9 cellular contexts compared by ENCODE assay signal in the genomic region with DNA sequence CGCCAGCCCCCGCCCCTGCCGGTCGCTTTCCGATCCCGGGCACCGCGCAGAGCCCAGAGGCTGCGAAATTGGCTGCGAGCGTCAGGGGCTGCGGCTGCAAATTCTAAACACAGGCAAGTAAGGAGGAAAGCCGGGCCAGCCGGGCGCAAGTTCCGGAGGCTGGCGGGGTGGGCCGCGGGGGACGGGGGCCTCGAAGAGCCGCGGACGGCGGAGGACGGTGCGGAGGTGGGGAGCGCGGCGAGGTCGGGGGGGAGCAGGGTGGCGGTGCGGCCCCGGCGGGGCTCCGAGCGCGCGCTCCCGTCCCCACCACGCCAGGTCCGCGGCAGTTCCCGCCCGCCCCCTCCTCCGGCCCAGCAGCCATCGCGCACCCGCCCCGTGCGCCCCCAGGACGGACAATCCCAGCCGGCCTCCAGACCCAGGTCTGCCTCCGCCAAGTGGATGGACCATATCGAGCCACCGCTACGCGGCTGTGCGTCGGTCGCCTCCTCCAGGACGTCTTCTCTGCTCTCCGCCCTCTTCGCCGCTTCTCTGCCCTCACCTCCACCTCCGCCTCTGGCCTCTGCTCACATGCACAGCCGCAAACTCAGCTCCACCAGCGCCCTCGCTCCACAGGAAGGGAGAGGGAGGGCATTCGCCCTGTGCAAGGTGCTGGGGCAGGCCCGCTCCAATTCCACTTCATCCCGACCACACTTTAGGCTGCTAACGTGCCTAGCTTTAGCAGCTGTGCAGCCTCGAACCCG. TPM values are rescaled to one million over a fixed set of nuclear protein-coding genes. Genes with fewer than 3 reads are reported as not detected.
A peak's percentile ranks its signal among the peaks of the same experiment; 100 is the strongest.
DNase-seq lines count a peak whose midpoint lies in the region; ATAC-seq and TF ChIP-seq lines count a peak whose summit lies in the region.
"Had no signal": no experiment of that assay in that cellular context is flagged by ENCODE, and none has a peak within 500 bp of the region (broad histone marks: within the 10 kb centered on the region; RNA-seq: fewer than 3 reads in every experiment).

No MANE protein-coding gene starts in this region.

- ATAC-seq in CD4-positive, alpha-beta T cell (ENCODE audit: poor library complexity): peak; percentile 39
- ATAC-seq in natural killer cell (peak in 2 of 3 donors; percentile 36 to 51), aorta (ENCODE audit: low FRiP score) (no peak)

- in situ Hi-C loops in transverse colon (cut with MboI; ENCODE audit: low pct_ligation_motif_present in 1 of 4, low pct_unique_long_range_greater_than_20kb in 1 of 4, low sequenced_read_pairs in 3 of 4): no loop called here

- H3K27ac ChIP-seq in CD4-positive, alpha-beta T cell (ENCODE audit: low read depth, low read length): no peak overlapping the region
- H3K27ac ChIP-seq in Peyer's patch: no peak overlapping the region
- H3K27ac ChIP-seq in transverse colon: no peak overlapping the region
- no peak overlapping the region for H3K27ac ChIP-seq in aorta (ENCODE audit: low read depth in 1 of 2, low read length in 2 of 2)

- H3K4me3 ChIP-seq in Peyer's patch (peak overlapping the region in 3 of 4 donors; percentile 27 to 36 (median 28)), transverse colon (peak overlapping the region in 2 of 4 donors; percentile 8 to 33), aorta (ENCODE audit: low read length in 2 of 2) (no peak overlapping the region)

- TF ChIP-seq EP300 in transverse colon (IDR thresholded peaks at IDR 0.05; ENCODE audit: low read depth): no peak

- no peaks in the 10 kb centered on the region for H3K36me3 ChIP-seq in Peyer's patch
- H3K36me3 ChIP-seq in transverse colon: no peaks in the 10 kb centered on the region
- no peaks in the 10 kb centered on the region for H3K36me3 ChIP-seq in aorta (ENCODE audit: control insufficient read depth in 1 of 2, insufficient read depth in 2 of 2, low read length in 1 of 2)

- no peaks in the 10 kb centered on the region for H3K9me3 Mint-ChIP-seq in CD4-positive, alpha-beta T cell
- H3K9me3 Mint-ChIP-seq in natural killer cell: no peaks in the 10 kb centered on the region

- H3K4me1 Mint-ChIP-seq in CD4-positive, alpha-beta T cell (ENCODE audit: low read depth): peaks cover 39% of the 10 kb centered on the region
- peaks cover 28 to 39% of the 10 kb centered on the region in 2 donors for H3K4me1 Mint-ChIP-seq in natural killer cell

- peaks cover 32% of the 10 kb centered on the region for H3K27me3 ChIP-seq in CD4-positive, alpha-beta T cell (ENCODE audit: control insufficient read depth, insufficient read depth, low read length)
- H3K27me3 ChIP-seq in Peyer's patch: peaks cover 0 to 16% of the 10 kb centered on the region in 2 donors
- peaks cover 98% of the 10 kb centered on the region for H3K27me3 ChIP-seq in transverse colon
- H3K27me3 ChIP-seq in aorta (ENCODE audit: control insufficient read depth in 1 of 2, insufficient read depth in 2 of 2, low read length in 1 of 2): no peaks in the 10 kb centered on the region

- CTCF ChIA-PET in CD4-positive, alpha-beta T cell (lab: Charles Lee): no interaction called here

- TF ChIP-seq POLR2A in Peyer's patch (IDR thresholded peaks at IDR 0.05): no peak
- no peak for TF ChIP-seq POLR2A in transverse colon (IDR thresholded peaks at IDR 0.05)
- no peak for TF ChIP-seq POLR2A in erythroblast (IDR thresholded peaks at IDR 0.05; ENCODE audit: low read length)

- no peak overlapping the region for H3K27ac Mint-ChIP-seq in CD4-positive, alpha-beta T cell
- H3K27ac Mint-ChIP-seq in natural killer cell: peak overlapping the region in 1 of 2 donors; percentile 37

- H3K27me3 Mint-ChIP-seq in CD4-positive, alpha-beta T cell: peaks cover 78% of the 10 kb centered on the region
- H3K27me3 Mint-ChIP-seq in natural killer cell (ENCODE audit: low read depth in 2 of 2): peaks cover 47 to 53% of the 10 kb centered on the region in 2 donors

- peak overlapping the region; percentile 88 for H3K4me3 Mint-ChIP-seq in CD4-positive, alpha-beta T cell
- peak overlapping the region; percentile 92 for H3K4me3 Mint-ChIP-seq in natural killer cell

- peak in 5 of 10 experiments; percentile 12 to 28 (median 17) for DNase-seq in CD4-positive, alpha-beta T cell
- peak in 2 of 3 donors; percentile 49 to 54 for DNase-seq in Peyer's patch
- DNase-seq in ecto neural progenitor cell (ENCODE audit: low spot score): peak; percentile 76
- no peak for DNase-seq in natural killer cell
- DNase-seq in NCI-H1105 (lab: John Stamatoyannopoulos, UW): no peak
- DNase-seq in transverse colon: no peak
- DNase-seq in erythroblast (lab: John Stamatoyannopoulos, UW): no peak
- no peak for DNase-seq in aorta

- intact Hi-C loops in CD4-positive, alpha-beta T cell (cut with DNase I, micrococcal nuclease): loop anchor here in 1 of 2 experiments (10.0 kb wide), 1 partner anchor 245 kb away; no protein-coding TSS in a partner anchor
- intact Hi-C loops in natural killer cell (cut with micrococcal nuclease) (no loop called here), transverse colon (cut with DNase I; ENCODE audit: low total_unique reads) (no loop called here), aorta (cut with DNase I) (no loop called here)

- no peaks in the 10 kb centered on the region for H3K9me3 ChIP-seq in CD4-positive, alpha-beta T cell (ENCODE audit: control insufficient read depth, low read length)
- H3K9me3 ChIP-seq in Peyer's patch (no peaks in the 10 kb centered on the region), transverse colon (no peaks in the 10 kb centered on the region), aorta (ENCODE audit: control insufficient read depth, low read length) (no peaks in the 10 kb centered on the region)

- WGBS in transverse colon (ENCODE audit: low coverage in 1 of 2), 2 donors: 2% methylated on average over 64 of the region's 75 CpGs; no CpG with 5 or more reads in 1 of the 2 donors
- WGBS in aorta, 2 donors: 0 to 1% methylated on average over 27 to 75 of the region's 75 CpGs

- H3K4me1 ChIP-seq in Peyer's patch: peaks cover 0 to 16% (median 4%) of the 10 kb centered on the region in 4 donors
- H3K4me1 ChIP-seq in transverse colon: peaks cover 0 to 15% (median 9%) of the 10 kb centered on the region in 4 donors
- H3K4me1 ChIP-seq in aorta (ENCODE audit: control insufficient read depth in 1 of 2, insufficient read depth in 2 of 2, low read length in 2 of 2): no peaks in the 10 kb centered on the region

- POLR2A ChIA-PET in CD4-positive, alpha-beta T cell (lab: Charles Lee): interaction anchor here (0.6 kb wide), 1 partner anchor 568 kb away, joined by 3 read pairs; no protein-coding TSS in a partner anchor

- no peaks in the 10 kb centered on the region for H3K36me3 Mint-ChIP-seq in CD4-positive, alpha-beta T cell (ENCODE audit: low read depth)
- no peaks in the 10 kb centered on the region for H3K36me3 Mint-ChIP-seq in natural killer cell

- no peak for TF ChIP-seq CTCF in CD4-positive, alpha-beta T cell (IDR thresholded peaks at IDR 0.05)
- no peak for TF ChIP-seq CTCF in Peyer's patch (IDR thresholded peaks at IDR 0.05)
- no peak for TF ChIP-seq CTCF in natural killer cell (IDR thresholded peaks at IDR 0.05)
- TF ChIP-seq CTCF in transverse colon (IDR thresholded peaks at IDR 0.05): no peak

RNA-seq across cellular contexts. Expression of gene ELFN2, which starts 7.2 kb away (rescaled TPM):
- under 1 TPM; 0.05 to 0.20 TPM for total RNA-seq in CD4-positive, alpha-beta T cell
- total RNA-seq in Peyer's patch (under 1 TPM in 1 of 4 donors, not detected in 3; under 0.01 TPM), natural killer cell (under 1 TPM; 0.33 to 0.49 (median 0.36) TPM), transverse colon (under 1 TPM in 2 of 4 donors, not detected in 2; under 0.01 TPM), aorta (under 1 TPM; 0.06 to 0.24 TPM)
- not detected for polyA plus RNA-seq in aorta
- total RNA-seq: subcutaneous adipose tissue had no signal

Comparison
In these comparisons a context has a peak if more than half of its experiments do, and no peak if none do; other contexts are left out.
1. DNase-seq: peak in Peyer's patch (2 of 3) and ecto neural progenitor cell (single experiment); none in natural killer cell (single experiment), NCI-H1105 (single experiment), transverse colon (single experiment), erythroblast (0 of 2) and aorta (0 of 2).
2. H3K4me3 ChIP-seq: peak in Peyer's patch (3 of 4); none in aorta (0 of 2).